In genomic region chr10:98028168-98028770, GRCh38 we compare ENCODE assay signal across 8 cellular contexts. TPM values are rescaled to one million over a fixed set of nuclear protein-coding genes. Genes with fewer than 3 reads are reported as not detected.
DNase-seq lines count a peak whose midpoint lies in the region; ATAC-seq, FAIRE-seq and TF ChIP-seq lines count a peak whose summit lies in the region.

No MANE protein-coding gene starts in this region.

- intact Hi-C loops in activated T-helper 1 cell treated with anti-CD3 and anti-CD28 coated beads, Interleukin-12 subunit alpha, Interleukin-12 subunit beta, Interleukin-2, Interleukin-4 antibody, amounts not matched to agents 30 ng/mL and 10 ng/mL and 1 ng/mL, durations not matched to agents 14 hours and 24 hours and 36 hours (cut with micrococcal nuclease): loop anchor here (5.0 kb wide), 1 partner anchor 111 kb away; no protein-coding TSS in a partner anchor

- H3K9me3 ChIP-seq in OCI-LY1 (ENCODE audit: low read length): no peaks in the 10 kb centered on the region

- no peaks in the 10 kb centered on the region for H3K4me1 Mint-ChIP-seq in activated T-helper 1 cell treated with anti-CD3 and anti-CD28 coated beads, Interleukin-12 subunit alpha, Interleukin-12 subunit beta, Interleukin-2, Interleukin-4 antibody, amounts not matched to agents 30 ng/mL and 10 ng/mL and 1 ng/mL, durations not matched to agents 14 hours and 24 hours and 36 hours (ENCODE audit: low read depth)

- DNase-seq in DMS79 (lab: John Stamatoyannopoulos, UW): peak; percentile 4
- peak; percentile 27 for DNase-seq in activated T-helper 1 cell treated with anti-CD3 and anti-CD28 coated beads, Interleukin-12 subunit alpha, Interleukin-12 subunit beta, Interleukin-2, Interleukin-4 antibody, amounts not matched to agents 30 ng/mL and 10 ng/mL and 1 ng/mL, durations not matched to agents 14 hours and 24 hours and 36 hours (ENCODE audit: low spot score)
- peak; percentile 63 to 69 for DNase-seq in frontal cortex (ENCODE audit: low spot score in 2 of 2)
- peak; percentile 74 for DNase-seq in pons (ENCODE audit: low spot score)
- DNase-seq in ureter (ENCODE audit: low spot score): peak; percentile 58

- no peaks in the 10 kb centered on the region for H4K20me1 ChIP-seq in OCI-LY1 (ENCODE audit: insufficient read depth, low read length)

- H3K36me3 ChIP-seq in OCI-LY1 (ENCODE audit: insufficient read depth, low read length): no peaks in the 10 kb centered on the region

- ATAC-seq in HG03354 (IDR thresholded peaks at IDR 0.05; ENCODE audit: poor library complexity, severe bottlenecking, unreplicated experiment) (peak; percentile 83), GM21423 (IDR thresholded peaks at IDR 0.05; ENCODE audit: unreplicated experiment) (no peak)

- H3K9me3 Mint-ChIP-seq in activated T-helper 1 cell treated with anti-CD3 and anti-CD28 coated beads, Interleukin-12 subunit alpha, Interleukin-12 subunit beta, Interleukin-2, Interleukin-4 antibody, amounts not matched to agents 30 ng/mL and 10 ng/mL and 1 ng/mL, durations not matched to agents 14 hours and 24 hours and 36 hours: no peaks in the 10 kb centered on the region

- H3K79me2 ChIP-seq in OCI-LY1 (ENCODE audit: insufficient read depth, low read length): no peaks in the 10 kb centered on the region

- H3K27ac ChIP-seq in OCI-LY1 (ENCODE audit: low read depth, low read length, poor library complexity, severe bottlenecking): no peak overlapping the region

- H3K9ac ChIP-seq in OCI-LY1 (ENCODE audit: low read length): no peak overlapping the region

- no peaks in the 10 kb centered on the region for H3K4me1 ChIP-seq in OCI-LY1 (ENCODE audit: insufficient read depth, low read length, severe bottlenecking)

- H3K4me2 ChIP-seq in OCI-LY1 (ENCODE audit: low read length): no peak overlapping the region

- H2AFZ ChIP-seq in OCI-LY1 (ENCODE audit: low read length): no peak overlapping the region

- TF ChIP-seq CTCF in OCI-LY1 (IDR thresholded peaks at IDR 0.05; ENCODE audit: low read length): peak; percentile 68

- peaks cover 39% of the 10 kb centered on the region for H3K27me3 Mint-ChIP-seq in activated T-helper 1 cell treated with anti-CD3 and anti-CD28 coated beads, Interleukin-12 subunit alpha, Interleukin-12 subunit beta, Interleukin-2, Interleukin-4 antibody, amounts not matched to agents 30 ng/mL and 10 ng/mL and 1 ng/mL, durations not matched to agents 14 hours and 24 hours and 36 hours (ENCODE audit: insufficient read depth)

- no peaks in the 10 kb centered on the region for H3F3A ChIP-seq in OCI-LY1 (ENCODE audit: insufficient read depth, low read length)

- H3K27ac Mint-ChIP-seq in activated T-helper 1 cell treated with anti-CD3 and anti-CD28 coated beads, Interleukin-12 subunit alpha, Interleukin-12 subunit beta, Interleukin-2, Interleukin-4 antibody, amounts not matched to agents 30 ng/mL and 10 ng/mL and 1 ng/mL, durations not matched to agents 14 hours and 24 hours and 36 hours: no peak overlapping the region

- no peak overlapping the region for H3K4me3 Mint-ChIP-seq in activated T-helper 1 cell treated with anti-CD3 and anti-CD28 coated beads, Interleukin-12 subunit alpha, Interleukin-12 subunit beta, Interleukin-2, Interleukin-4 antibody, amounts not matched to agents 30 ng/mL and 10 ng/mL and 1 ng/mL, durations not matched to agents 14 hours and 24 hours and 36 hours

- H3K9me2 ChIP-seq in OCI-LY1 (ENCODE audit: low read depth, low read length): no peaks in the 10 kb centered on the region

- peaks cover 3% of the 10 kb centered on the region for H3K36me3 Mint-ChIP-seq in activated T-helper 1 cell treated with anti-CD3 and anti-CD28 coated beads, Interleukin-12 subunit alpha, Interleukin-12 subunit beta, Interleukin-2, Interleukin-4 antibody, amounts not matched to agents 30 ng/mL and 10 ng/mL and 1 ng/mL, durations not matched to agents 14 hours and 24 hours and 36 hours (ENCODE audit: low read depth)

- no peak for FAIRE-seq in frontal cortex (lab: Jason Lieb, UNC)

- H3K27me3 ChIP-seq in OCI-LY1 (ENCODE audit: insufficient read depth, low read length): no peaks in the 10 kb centered on the region

- no peak overlapping the region for H3K4me3 ChIP-seq in OCI-LY1 (ENCODE audit: low read depth, low read length, poor library complexity, severe bottlenecking)

RNA-seq across cellular contexts. Expression of gene CRTAC1, which starts 2.2 kb away (rescaled TPM):
- total RNA-seq in activated T-helper 1 cell treated with anti-CD3 and anti-CD28 coated beads, Interleukin-12 subunit alpha, Interleukin-12 subunit beta, Interleukin-2, Interleukin-4 antibody, amounts not matched to agents 30 ng/mL and 10 ng/mL and 1 ng/mL, durations not matched to agents 14 hours and 24 hours and 36 hours: not detected in 2 replicates
- total RNA-seq in frontal cortex (7.3 TPM), ureter (11.9 TPM)

Comparison
In these comparisons a context has a peak if more than half of its experiments do, and no peak if none do; other contexts are left out.
1. DNase-seq: peak in every context shown above with its lines; median percentile 74 in pons; 66 in frontal cortex; 58 in ureter; 27 in activated T-helper 1 cell treated with anti-CD3 and anti-CD28 coated beads, Interleukin-12 subunit alpha, Interleukin-12 subunit beta, Interleukin-2, Interleukin-4 antibody, amounts not matched to agents 30 ng/mL and 10 ng/mL and 1 ng/mL, durations not matched to agents 14 hours and 24 hours and 36 hours; 4 in DMS79.